Comparison of ENCODE assay signal across 12 cellular contexts in genomic region chr3:83513677-83514076, GRCh38.
A peak's percentile ranks its signal among the peaks of the same experiment; 100 is the strongest.
DNase-seq lines count a peak whose midpoint lies in the region; TF ChIP-seq lines count a peak whose summit lies in the region.
"Had no signal": no experiment of that assay in that cellular context is flagged by ENCODE, and none has a peak within 500 bp of the region (broad histone marks: within the 10 kb centered on the region; RNA-seq: fewer than 3 reads in every experiment).

No MANE protein-coding gene starts in this region.

- H3K4ac ChIP-seq in mesenchymal stem cell (ENCODE audit: low read depth in 1 of 2, low read length in 2 of 2) = no peak overlapping the region

- no peaks in the 10 kb centered on the region for H3K9me2 ChIP-seq in OCI-LY1 (ENCODE audit: low read depth, low read length)

- H3K4me1 ChIP-seq in OCI-LY1 (ENCODE audit: insufficient read depth, low read length, severe bottlenecking) = peaks cover 4% of the 10 kb centered on the region
- peaks cover 4% of the 10 kb centered on the region for H3K4me1 ChIP-seq in mesenchymal stem cell (ENCODE audit: control insufficient read depth, insufficient read depth, low read depth, low read length)
- H3K4me1 ChIP-seq in colonic mucosa = no peaks in the 10 kb centered on the region
- H3K4me1 ChIP-seq: BLaER1 treated with 17β-estradiol and CSF1 and Interleukin-3, amounts not matched to agents 10 nM and 100 nM had no signal

- H2BK15ac ChIP-seq in mesenchymal stem cell (ENCODE audit: low read depth, poor library complexity, severe bottlenecking) = no peak overlapping the region

- H2AFZ ChIP-seq in OCI-LY1 (ENCODE audit: low read length) = peak overlapping the region; percentile 32; the same call in 1 of the 2 replicates
- H2AFZ ChIP-seq in mesenchymal stem cell (ENCODE audit: low read depth, low read length) = no peak overlapping the region

- H3K27ac ChIP-seq in OCI-LY1 (ENCODE audit: low read depth, low read length, poor library complexity, severe bottlenecking) = no peak overlapping the region
- H3K27ac ChIP-seq in mesenchymal stem cell (ENCODE audit: low read length, poor library complexity, severe bottlenecking) = peak overlapping the region; percentile 31
- no peak overlapping the region for H3K27ac ChIP-seq in colonic mucosa
- H3K27ac ChIP-seq: BLaER1 treated with 17β-estradiol and CSF1 and Interleukin-3, amounts not matched to agents 10 nM and 100 nM had no signal

- DNase-seq in H7 = peak; percentile 4
- DNase-seq in iPS DF 19.7 (ENCODE audit: low read depth, low spot score) = peak; percentile 40
- DNase-seq in mesenchymal stem cell = no peak
- DNase-seq in NCI-H526 treated with DMSO at 0.1 percent for 48 hours (lab: John Stamatoyannopoulos, UW) = no peak
- DNase-seq in colonic mucosa = no peak
- DNase-seq in activated gamma-delta T cell (lab: John Stamatoyannopoulos, UW) = no peak
- no peak for DNase-seq in NCI-H1092 (lab: John Stamatoyannopoulos, UW)
- DNase-seq: ACHN; CD4-positive, CD25-positive, alpha-beta regulatory T cell; DMS53 had no signal

- H2BK120ac ChIP-seq in mesenchymal stem cell (ENCODE audit: low read depth, low read length) = no peak overlapping the region

- H4K91ac ChIP-seq in mesenchymal stem cell (ENCODE audit: low read length) = no peak overlapping the region

- H3K9me3 ChIP-seq in OCI-LY1 (ENCODE audit: low read length) (no peaks in the 10 kb centered on the region), mesenchymal stem cell (ENCODE audit: control insufficient read depth, low read length) (no peaks in the 10 kb centered on the region), colonic mucosa (no peaks in the 10 kb centered on the region)
- H3K9me3 ChIP-seq: BLaER1 treated with 17β-estradiol and CSF1 and Interleukin-3, amounts not matched to agents 10 nM and 100 nM had no signal

- no peak overlapping the region for H3K4me3 ChIP-seq in H7 (ENCODE audit: insufficient read depth, low read depth, low read length)
- H3K4me3 ChIP-seq in OCI-LY1 (ENCODE audit: low read depth, low read length, poor library complexity, severe bottlenecking) = no peak overlapping the region
- no peak overlapping the region for H3K4me3 ChIP-seq in mesenchymal stem cell (ENCODE audit: insufficient read depth in 1 of 2, low read depth in 1 of 2, low read length in 2 of 2)
- H3K4me3 ChIP-seq in colonic mucosa = no peak overlapping the region
- H3K4me3 ChIP-seq: BLaER1 treated with 17β-estradiol and CSF1 and Interleukin-3, amounts not matched to agents 10 nM and 100 nM had no signal

- H3K23ac ChIP-seq in mesenchymal stem cell (ENCODE audit: low read length in 2 of 2) = no peak overlapping the region

- 46% methylated on average over 2 of the region's 3 CpGs for WGBS in mesenchymal stem cell

- H2AK5ac ChIP-seq in mesenchymal stem cell (ENCODE audit: low read length, severe bottlenecking) = peak overlapping the region; percentile 44

- H3K4me2 ChIP-seq in OCI-LY1 (ENCODE audit: low read length) (no peak overlapping the region), mesenchymal stem cell (ENCODE audit: low read length, poor library complexity, severe bottlenecking) (no peak overlapping the region)
- H3K4me2 ChIP-seq: BLaER1 treated with 17β-estradiol and CSF1 and Interleukin-3, amounts not matched to agents 10 nM and 100 nM had no signal

- H3K36me3 ChIP-seq in H7 (replicated peaks; ENCODE audit: control insufficient read depth, insufficient read depth, low read length) (no peaks in the 10 kb centered on the region), OCI-LY1 (ENCODE audit: insufficient read depth, low read length) (no peaks in the 10 kb centered on the region), mesenchymal stem cell (ENCODE audit: control insufficient read depth in 1 of 2, insufficient read depth in 2 of 2, low read depth in 1 of 2, low read length in 2 of 2) (no peaks in the 10 kb centered on the region), colonic mucosa (no peaks in the 10 kb centered on the region)
- H3K36me3 ChIP-seq: BLaER1 treated with 17β-estradiol and CSF1 and Interleukin-3, amounts not matched to agents 10 nM and 100 nM had no signal

- H4K8ac ChIP-seq in mesenchymal stem cell (ENCODE audit: low read length) = no peak overlapping the region

- H4K20me1 ChIP-seq in OCI-LY1 (ENCODE audit: insufficient read depth, low read length) = no peaks in the 10 kb centered on the region
- H4K20me1 ChIP-seq: BLaER1 treated with 17β-estradiol and CSF1 and Interleukin-3, amounts not matched to agents 10 nM and 100 nM had no signal

- H3K79me1 ChIP-seq in mesenchymal stem cell (replicated peaks; ENCODE audit: low read length, poor library complexity, severe bottlenecking) = no peaks in the 10 kb centered on the region

- no peaks in the 10 kb centered on the region for H3F3A ChIP-seq in OCI-LY1 (ENCODE audit: insufficient read depth, low read length)

- H3K27me3 ChIP-seq in H7 (ENCODE audit: control insufficient read depth, insufficient read depth, low read length) = no peaks in the 10 kb centered on the region
- no peaks in the 10 kb centered on the region for H3K27me3 ChIP-seq in OCI-LY1 (ENCODE audit: insufficient read depth, low read length)
- no peaks in the 10 kb centered on the region for H3K27me3 ChIP-seq in mesenchymal stem cell (ENCODE audit: control insufficient read depth in 1 of 2, insufficient read depth in 1 of 2, low read length in 2 of 2)
- no peaks in the 10 kb centered on the region for H3K27me3 ChIP-seq in colonic mucosa
- H3K27me3 ChIP-seq: BLaER1 treated with 17β-estradiol and CSF1 and Interleukin-3, amounts not matched to agents 10 nM and 100 nM had no signal

- no peak overlapping the region for H3K14ac ChIP-seq in mesenchymal stem cell (ENCODE audit: low read length in 2 of 2)

- no peak overlapping the region for H3K18ac ChIP-seq in mesenchymal stem cell (ENCODE audit: low read depth in 1 of 2, low read length in 2 of 2)

- TF ChIP-seq CTCF in OCI-LY1 (IDR thresholded peaks at IDR 0.05; ENCODE audit: low read length) = no peak
- TF ChIP-seq CTCF in colonic mucosa (IDR thresholded peaks at IDR 0.05) = no peak

- no peak overlapping the region for H2BK12ac ChIP-seq in mesenchymal stem cell (ENCODE audit: low read length in 2 of 2)

- H3K79me2 ChIP-seq in OCI-LY1 (ENCODE audit: insufficient read depth, low read length) = no peaks in the 10 kb centered on the region

- H3K9ac ChIP-seq in OCI-LY1 (ENCODE audit: low read length) (no peak overlapping the region), mesenchymal stem cell (ENCODE audit: low read length) (no peak overlapping the region), colonic mucosa (ENCODE audit: low read depth in 2 of 2, low read length in 2 of 2) (no peak overlapping the region)
- H3K9ac ChIP-seq: BLaER1 treated with 17β-estradiol and CSF1 and Interleukin-3, amounts not matched to agents 10 nM and 100 nM had no signal

- intact Hi-C loops in colonic mucosa (cut with DNase I) = no loop called here

- H2BK5ac ChIP-seq in mesenchymal stem cell (ENCODE audit: low read depth, low read length, poor library complexity, severe bottlenecking) = peak overlapping the region; percentile 85

Comparison
In these comparisons a context has a peak if more than half of its experiments do, and no peak if none do; other contexts are left out.
1. DNase-seq: peak in H7 (single experiment) and iPS DF 19.7 (single experiment); none in mesenchymal stem cell (single experiment), NCI-H526 treated with DMSO at 0.1 percent for 48 hours (single experiment), colonic mucosa (single experiment), activated gamma-delta T cell (single experiment) and NCI-H1092 (single experiment).